16 cellular contexts compared by ENCODE assay signal in the genomic region with DNA sequence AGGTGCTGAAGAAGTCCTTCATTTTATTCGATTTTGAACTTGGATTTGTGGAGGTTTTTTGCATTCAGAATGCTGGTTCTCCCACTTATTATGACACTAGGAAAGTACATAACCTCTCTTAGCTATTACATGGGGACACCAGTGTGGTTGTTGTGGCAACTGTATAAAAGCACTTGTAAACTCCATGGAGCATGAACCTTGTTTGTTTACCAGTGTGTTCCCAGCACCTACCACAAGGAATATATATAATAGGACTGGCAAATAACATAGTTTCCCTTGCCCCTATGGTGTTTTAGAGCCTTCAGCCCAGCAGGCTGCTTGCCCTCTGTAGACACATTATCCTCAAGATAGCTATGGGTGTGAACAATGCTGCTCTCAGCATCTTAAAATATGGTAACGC. TPM values are rescaled to one million over a fixed set of nuclear protein-coding genes. Genes with fewer than 3 reads are reported as not detected.
DNase-seq lines count a peak whose midpoint lies in the region; FAIRE-seq and TF ChIP-seq lines count a peak whose summit lies in the region.
"Had no signal": no experiment of that assay in that cellular context is flagged by ENCODE, and none has a peak within 500 bp of the region (broad histone marks: within the 10 kb centered on the region; RNA-seq: fewer than 3 reads in every experiment).

No MANE protein-coding gene starts in this region.

- no peaks in the 10 kb centered on the region for H3K27me3 ChIP-seq in adrenal gland
- H3K27me3 ChIP-seq: uterus had no signal

- no peak for TF ChIP-seq POLR2A in adrenal gland (IDR thresholded peaks at IDR 0.05)

- peaks cover 5% of the 10 kb centered on the region for H3K4me1 Mint-ChIP-seq in endothelial cell (ENCODE audit: unreplicated experiment)

- no peaks in the 10 kb centered on the region for H3K9me3 ChIP-seq in adrenal gland (replicated peaks in 1 of 3)
- H3K9me3 ChIP-seq: HAP-1, uterus had no signal

- no peak overlapping the region for H3K27ac ChIP-seq in adrenal gland
- H3K27ac ChIP-seq: uterus had no signal

- H3K4me1 ChIP-seq in adrenal gland (replicated peaks in 1 of 2): peaks cover 6 to 19% of the 10 kb centered on the region in 2 donors
- H3K4me1 ChIP-seq: HAP-1, uterus had no signal

- no peak overlapping the region for H3K27ac Mint-ChIP-seq in endothelial cell (ENCODE audit: unreplicated experiment)
- H3K27ac Mint-ChIP-seq: B cell, progenitor cell of endocrine pancreas had no signal

- intact Hi-C loops in adrenal gland (cut with DNase I): no loop called here

- peak; percentile 82 for FAIRE-seq in islet of Langerhans (lab: Jason Lieb, UNC)

- 69 to 84% (median 79%) methylated on average over 1 to 2 of the region's 2 CpGs for WGBS in adrenal gland, 4 donors

- H3K4me3 ChIP-seq in adrenal gland: no peak overlapping the region
- H3K4me3 ChIP-seq: HAP-1, uterus had no signal

- H3K36me3 ChIP-seq in adrenal gland (replicated peaks in 1 of 2): no peaks in the 10 kb centered on the region
- H3K36me3 ChIP-seq: HAP-1, uterus had no signal

- TF ChIP-seq CTCF in adrenal gland (IDR thresholded peaks at IDR 0.05) (no peak), endothelial cell (IDR thresholded peaks at IDR 0.05; ENCODE audit: unreplicated experiment) (no peak)

- no peaks in the 10 kb centered on the region for H3K36me3 Mint-ChIP-seq in endothelial cell (ENCODE audit: low read depth, unreplicated experiment)

- no peak overlapping the region for H3K4me3 Mint-ChIP-seq in endothelial cell (ENCODE audit: unreplicated experiment)
- H3K4me3 Mint-ChIP-seq: B cell; stimulated activated naive CD8-positive, alpha-beta T cell treated with anti-CD3 and anti-CD28 coated beads, Interleukin-15, Interleukin-2, amounts not matched to agents 100 ng/mL and 50 ng/mL, for 24 hours had no signal

- peaks cover 2% of the 10 kb centered on the region for H3K27me3 Mint-ChIP-seq in endothelial cell (ENCODE audit: unreplicated experiment)
- H3K27me3 Mint-ChIP-seq: B cell; stimulated activated naive CD8-positive, alpha-beta T cell treated with anti-CD3 and anti-CD28 coated beads, Interleukin-15, Interleukin-2, amounts not matched to agents 100 ng/mL and 50 ng/mL, for 24 hours had no signal

- H3K9me3 Mint-ChIP-seq in endothelial cell (ENCODE audit: unreplicated experiment): no peaks in the 10 kb centered on the region
- H3K9me3 Mint-ChIP-seq: stimulated activated naive CD8-positive, alpha-beta T cell treated with anti-CD3 and anti-CD28 coated beads, Interleukin-15, Interleukin-2, amounts not matched to agents 100 ng/mL and 50 ng/mL, for 24 hours had no signal

- DNase-seq in DMS153 (lab: John Stamatoyannopoulos, UW) (peak; percentile 92), NCI-H1092 treated with DMSO at 0.1 percent for 48 hours (lab: John Stamatoyannopoulos, UW) (peak; percentile 94), NCI-H345 (lab: John Stamatoyannopoulos, UW) (peak; percentile 93), GM19240 (ENCODE audit: insufficient read length, low spot score) (no peak), adrenal gland (no peak), endothelial cell (ENCODE audit: low spot score) (no peak)
- no peak for DNase-seq in central memory CD4-positive, alpha-beta T cell
- DNase-seq: activated naive CD4-positive, alpha-beta T cell treated with Interleukin-2 at 50 U/mL for 16 hours; NCI-H146; OCI-M1; uterus had no signal

RNA-seq across cellular contexts. Expression of a gene that starts 43.1 kb away (rescaled TPM):
- total RNA-seq in adrenal gland: 10 to 100 TPM; 22.8 to 57.9 (median 38.7) TPM
- 10 to 100 TPM in 2 of 3 donors, 1 to 10 TPM in 1; 9.3 to 25.2 (median 10.4) TPM for polyA plus RNA-seq in adrenal gland
- 1.2 TPM for total RNA-seq in endothelial cell (ENCODE audit: unreplicated experiment)

Comparison
In these comparisons a context has a peak if more than half of its experiments do, and no peak if none do; other contexts are left out.
1. DNase-seq: peak in DMS153 (single experiment), NCI-H1092 treated with DMSO at 0.1 percent for 48 hours (single experiment) and NCI-H345 (single experiment); none in GM19240 (single experiment), adrenal gland (0 of 7), endothelial cell (single experiment) and central memory CD4-positive, alpha-beta T cell (single experiment).
2. RNA of a gene that starts 43.1 kb away (total RNA-seq): 22.8 to 57.9 TPM in adrenal gland; 1.2 TPM in endothelial cell (single experiment); every median in the first group is over 10 times any median in the second.